In genomic region chr17:61405047-61405685, GRCh38 we compare ENCODE assay signal across 13 cellular contexts. TPM values are rescaled to one million over a fixed set of nuclear protein-coding genes. Genes with fewer than 3 reads are reported as not detected.
A peak's percentile ranks its signal among the peaks of the same experiment; 100 is the strongest.
DNase-seq lines count a peak whose midpoint lies in the region; ATAC-seq and TF ChIP-seq lines count a peak whose summit lies in the region.
"Had no signal": no experiment of that assay in that cellular context is flagged by ENCODE, and none has a peak within 500 bp of the region (broad histone marks: within the 10 kb centered on the region; RNA-seq: fewer than 3 reads in every experiment).

No MANE protein-coding gene starts in this region.

- H3K9me3 ChIP-seq in lower lobe of right lung (no peaks in the 10 kb centered on the region), thoracic aorta (no peaks in the 10 kb centered on the region)

- no peaks in the 10 kb centered on the region for H3K9me3 Mint-ChIP-seq in activated CD4-positive, alpha-beta T cell treated with anti-CD3 and anti-CD28 coated beads, Interleukin-2, amount 10 ng/mL, durations not matched to agents 24 days and 14 days

- H3K36me3 ChIP-seq in lower lobe of right lung, result peaks cover 36% of the 10 kb centered on the region
- H3K36me3 ChIP-seq in thoracic aorta, result peaks cover 9% of the 10 kb centered on the region

- H3K36me3 Mint-ChIP-seq in activated CD4-positive, alpha-beta T cell treated with anti-CD3 and anti-CD28 coated beads, Interleukin-2, amount 10 ng/mL, durations not matched to agents 24 days and 14 days (ENCODE audit: low read depth), result peaks cover 1% of the 10 kb centered on the region

- H3K4me1 ChIP-seq in lower lobe of right lung (peaks cover 51% of the 10 kb centered on the region), thoracic aorta (ENCODE audit: control insufficient read depth in 1 of 2, low read depth in 2 of 2) (peaks cover 13 to 70% of the 10 kb centered on the region in 2 donors)

- H3K4me3 ChIP-seq in coronary artery (peak overlapping the region; percentile 84), lower lobe of right lung (peak overlapping the region; percentile 67), thoracic aorta (peak overlapping the region; percentile 87)

- H3K27ac ChIP-seq in coronary artery, result peak overlapping the region; percentile 97 to 99
- peak overlapping the region; percentile 89 for H3K27ac ChIP-seq in lower lobe of right lung
- peak overlapping the region; percentile 43 to 44 for H3K27ac ChIP-seq in thoracic aorta

- intact Hi-C loops in activated CD4-positive, alpha-beta T cell treated with anti-CD3 and anti-CD28 coated beads, Interleukin-2, amount 10 ng/mL, durations not matched to agents 24 days and 14 days (cut with micrococcal nuclease), result no loop called here
- intact Hi-C loops in lower lobe of right lung (cut with DNase I), result no loop called here

- no peak for DNase-seq in activated CD4-positive, alpha-beta T cell treated with anti-CD3 and anti-CD28 coated beads, Interleukin-2, amount 10 ng/mL, durations not matched to agents 24 days and 14 days
- no peak for DNase-seq in activated CD4-positive, alpha-beta T cell treated with anti-CD3 and anti-CD28 coated beads for 4 hours
- peak; percentile 72 for DNase-seq in coronary artery (ENCODE audit: low spot score)
- peak; percentile 44 for DNase-seq in lower lobe of right lung
- DNase-seq in thoracic aorta (ENCODE audit: low spot score), result no peak
- no peak for DNase-seq in HEK293T (ENCODE audit: extremely low spot score)
- no peak for DNase-seq in NCI-H1694 treated with DMSO at 0.1 percent for 48 hours (lab: John Stamatoyannopoulos, UW)
- DNase-seq: cortex of kidney, left colon, NCI-H1436 treated with DMSO at 0.1 percent for 48 hours, RPMI8226 had no signal

- H3K27me3 ChIP-seq in lower lobe of right lung (ENCODE audit: low read depth) (peaks cover 93% of the 10 kb centered on the region), thoracic aorta (replicated peaks; ENCODE audit: insufficient read depth) (no peaks in the 10 kb centered on the region)

- H3K27me3 Mint-ChIP-seq in activated CD4-positive, alpha-beta T cell treated with anti-CD3 and anti-CD28 coated beads, Interleukin-2, amount 10 ng/mL, durations not matched to agents 24 days and 14 days, result peaks cover 73% of the 10 kb centered on the region

- H3K27ac Mint-ChIP-seq in activated CD4-positive, alpha-beta T cell treated with anti-CD3 and anti-CD28 coated beads, Interleukin-2, amount 10 ng/mL, durations not matched to agents 24 days and 14 days, result no peak overlapping the region

- H3K4me1 Mint-ChIP-seq in activated CD4-positive, alpha-beta T cell treated with anti-CD3 and anti-CD28 coated beads, Interleukin-2, amount 10 ng/mL, durations not matched to agents 24 days and 14 days, result peaks cover 14% of the 10 kb centered on the region

- CTCF ChIA-PET in HEK293T (lab: Yijun Ruan, JAX), result no interaction called here

- POLR2A ChIA-PET in HEK293T (lab: Yijun Ruan, JAX), result no interaction called here

- ATAC-seq in lower lobe of right lung (no peak), thoracic aorta (ENCODE audit: insufficient number of reproducible peaks, low FRiP score, low read depth) (no peak), HG02610 (IDR thresholded peaks at IDR 0.05; ENCODE audit: unreplicated experiment) (no peak)
- ATAC-seq: left colon had no signal

- peak overlapping the region; percentile 23 for H3K4me3 Mint-ChIP-seq in activated CD4-positive, alpha-beta T cell treated with anti-CD3 and anti-CD28 coated beads, Interleukin-2, amount 10 ng/mL, durations not matched to agents 24 days and 14 days

- TF ChIP-seq CTCF in coronary artery (IDR thresholded peaks at IDR 0.05) (no peak), lower lobe of right lung (IDR thresholded peaks at IDR 0.05) (no peak), thoracic aorta (IDR thresholded peaks at IDR 0.05) (no peak)

TF ChIP-seq in HEK293T, 16 proteins besides CTCF, POLR2A, EP300 and RAD21:
- TF ChIP-seq HDGF (IDR thresholded peaks at IDR 0.05; ENCODE audit: borderline replicate concordance) (no peak), FOXM1 (IDR thresholded peaks at IDR 0.05; ENCODE audit: borderline replicate concordance) (no peak), ARNT (IDR thresholded peaks at IDR 0.05) (no peak), ELF4 (IDR thresholded peaks at IDR 0.05) (no peak), SP1 (IDR thresholded peaks at IDR 0.05) (no peak), BHLHE40 (IDR thresholded peaks at IDR 0.05; ENCODE audit: borderline replicate concordance) (no peak), TARDBP (IDR thresholded peaks at IDR 0.05) (no peak), FOXK2 (IDR thresholded peaks at IDR 0.05) (no peak), CTBP1 (IDR thresholded peaks at IDR 0.05; ENCODE audit: borderline replicate concordance) (no peak), L3MBTL2 (conservative IDR thresholded peaks at IDR 0.05) (no peak), ZNF384 (IDR thresholded peaks at IDR 0.05) (no peak), NFRKB (IDR thresholded peaks at IDR 0.05) (no peak), LEF1 (IDR thresholded peaks at IDR 0.05; ENCODE audit: borderline replicate concordance) (no peak), FOXA1 (IDR thresholded peaks at IDR 0.05) (no peak), SUZ12 (IDR thresholded peaks at IDR 0.05) (no peak)
- TF ChIP-seq, protein P1, sequence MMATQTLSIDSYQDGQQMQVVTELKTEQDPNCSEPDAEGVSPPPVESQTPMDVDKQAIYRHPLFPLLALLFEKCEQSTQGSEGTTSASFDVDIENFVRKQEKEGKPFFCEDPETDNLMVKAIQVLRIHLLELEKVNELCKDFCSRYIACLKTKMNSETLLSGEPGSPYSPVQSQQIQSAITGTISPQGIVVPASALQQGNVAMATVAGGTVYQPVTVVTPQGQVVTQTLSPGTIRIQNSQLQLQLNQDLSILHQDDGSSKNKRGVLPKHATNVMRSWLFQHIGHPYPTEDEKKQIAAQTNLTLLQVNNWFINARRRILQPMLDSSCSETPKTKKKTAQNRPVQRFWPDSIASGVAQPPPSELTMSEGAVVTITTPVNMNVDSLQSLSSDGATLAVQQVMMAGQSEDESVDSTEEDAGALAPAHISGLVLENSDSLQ (IDR thresholded peaks at IDR 0.05), result no peak

RNA-seq across cellular contexts. Expression of gene TBX2, which starts 5.5 kb away (rescaled TPM):
- total RNA-seq in activated CD4-positive, alpha-beta T cell treated with anti-CD3 and anti-CD28 coated beads, Interleukin-2, amount 10 ng/mL, durations not matched to agents 24 days and 14 days, result not detected in 2 replicates
- 83.3 TPM for total RNA-seq in lower lobe of right lung
- 10 to 100 TPM; 35.2 to 49.5 TPM for total RNA-seq in thoracic aorta

RNA-seq across cellular contexts. Expression of gene TBX4, which starts 47.1 kb away (rescaled TPM):
- not detected in 2 replicates for total RNA-seq in activated CD4-positive, alpha-beta T cell treated with anti-CD3 and anti-CD28 coated beads, Interleukin-2, amount 10 ng/mL, durations not matched to agents 24 days and 14 days
- total RNA-seq in lower lobe of right lung (22.3 TPM), thoracic aorta (not detected)
- total RNA-seq: left colon, temporal lobe had no signal

Comparison
In these comparisons a context has a peak if more than half of its experiments do, and no peak if none do; other contexts are left out.
1. DNase-seq: peak in coronary artery (single experiment) and lower lobe of right lung (single experiment); none in activated CD4-positive, alpha-beta T cell treated with anti-CD3 and anti-CD28 coated beads, Interleukin-2, amount 10 ng/mL, durations not matched to agents 24 days and 14 days (single experiment), activated CD4-positive, alpha-beta T cell treated with anti-CD3 and anti-CD28 coated beads for 4 hours (0 of 2), thoracic aorta (single experiment), HEK293T (single experiment) and NCI-H1694 treated with DMSO at 0.1 percent for 48 hours (single experiment).
2. H3K27ac ChIP-seq: peak in every context shown above with its lines; median percentile 98 in coronary artery; 89 in lower lobe of right lung; 44 in thoracic aorta.
3. RNA of gene TBX2, which starts 5.5 kb away (total RNA-seq): 83.3 TPM in lower lobe of right lung (single experiment) and 35.2 to 49.5 TPM in thoracic aorta; not detected in activated CD4-positive, alpha-beta T cell treated with anti-CD3 and anti-CD28 coated beads, Interleukin-2, amount 10 ng/mL, durations not matched to agents 24 days and 14 days; every median in the first group is over 10 times any median in the second.
4. RNA of gene TBX4, which starts 47.1 kb away (total RNA-seq): 22.3 TPM in lower lobe of right lung (single experiment); not detected in activated CD4-positive, alpha-beta T cell treated with anti-CD3 and anti-CD28 coated beads, Interleukin-2, amount 10 ng/mL, durations not matched to agents 24 days and 14 days and not detected in thoracic aorta; every median in the first group is over 10 times any median in the second.
5. Peak in every context shown above with its lines, with median percentiles within 50 percentile points of each other: H3K4me3 ChIP-seq.